2 cellular contexts compared by ENCODE assay signal in genomic region chr12:113104953-113105510, GRCh38.
TF ChIP-seq lines count a peak whose summit lies in the region.

No MANE protein-coding gene starts in this region.

TF ChIP-seq in SK-N-SH, 30 proteins besides CTCF, POLR2A, EP300 and RAD21 (continued from another document):
- TF ChIP-seq ZBTB33 (IDR thresholded peaks at IDR 0.05; ENCODE audit: borderline replicate concordance, low read depth) = no peak
- no peak for TF ChIP-seq RXRA (IDR thresholded peaks at IDR 0.05; ENCODE audit: borderline replicate concordance, low read depth)

TF ChIP-seq in SK-N-SH treated with all-trans-retinoic acid at 6 μM for 48 hours, 23 proteins besides CTCF, POLR2A, EP300 and RAD21 (continued from another document):
- TF ChIP-seq SNAI2 (CRISPR knock-in tag; IDR thresholded peaks at IDR 0.05) (no peak), TSHZ2 (CRISPR knock-in tag; IDR thresholded peaks at IDR 0.05) (no peak), ZNF8 (CRISPR knock-in tag; IDR thresholded peaks at IDR 0.05) (no peak), CREB5 (CRISPR knock-in tag; IDR thresholded peaks at IDR 0.05; ENCODE audit: low read depth) (no peak)
